Comparison of ENCODE assay signal across 2 cellular contexts in the genomic region with DNA sequence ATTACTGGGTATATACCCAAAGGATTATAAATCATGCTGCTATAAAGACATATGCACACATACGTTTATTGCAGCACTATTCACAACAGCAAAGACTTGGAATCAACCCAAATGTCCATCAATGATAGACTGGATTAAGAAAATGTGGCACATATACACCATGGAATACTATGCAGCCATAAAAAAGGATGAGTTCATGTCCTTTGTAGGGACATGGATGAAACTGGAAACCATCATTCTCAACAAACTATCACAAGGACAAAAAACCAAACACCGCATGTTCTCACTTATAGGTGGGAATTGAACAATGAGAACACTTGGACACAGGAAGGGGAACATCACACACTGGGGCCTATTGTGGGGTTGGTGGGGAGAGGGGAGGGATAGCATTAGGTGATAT. TPM values are rescaled to one million over a fixed set of nuclear protein-coding genes. Genes with fewer than 3 reads are reported as not detected.
"Had no signal": no experiment of that assay in that cellular context is flagged by ENCODE, and none has a peak within 500 bp of the region (broad histone marks: within the 10 kb centered on the region; RNA-seq: fewer than 3 reads in every experiment).

No MANE protein-coding gene starts in this region.

RNA-seq across cellular contexts. Expression of a gene that starts 38.4 kb away (rescaled TPM):
- total RNA-seq: activated B cell treated with CpG ODN at 0.5 μM for 24 hours, WTC11 had no signal
